Comparison of ENCODE assay signal across 1 cellular context in the genomic region with DNA sequence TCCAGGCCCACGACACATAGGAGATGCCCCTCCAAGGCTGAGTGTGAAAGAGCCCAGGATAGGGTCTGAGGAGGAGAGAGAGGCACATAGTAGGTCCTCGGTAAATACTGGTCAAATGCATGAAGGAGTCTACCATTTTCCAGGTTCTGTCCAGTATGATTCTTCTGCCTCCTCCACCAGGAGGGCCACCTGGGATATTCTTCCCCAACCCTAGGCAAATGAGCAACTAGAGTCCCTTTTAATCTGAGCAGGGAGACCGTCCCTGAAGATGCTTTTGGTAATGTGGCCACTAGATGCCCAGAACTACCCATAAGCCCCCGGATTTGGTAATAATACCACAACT.
A peak's percentile ranks its signal among the peaks of the same experiment; 100 is the strongest.
TF ChIP-seq lines count a peak whose summit lies in the region.

No MANE protein-coding gene starts in this region.

TF ChIP-seq in HepG2, 621 proteins besides CTCF, POLR2A, EP300 and RAD21:
- TF ChIP-seq, protein P1, sequence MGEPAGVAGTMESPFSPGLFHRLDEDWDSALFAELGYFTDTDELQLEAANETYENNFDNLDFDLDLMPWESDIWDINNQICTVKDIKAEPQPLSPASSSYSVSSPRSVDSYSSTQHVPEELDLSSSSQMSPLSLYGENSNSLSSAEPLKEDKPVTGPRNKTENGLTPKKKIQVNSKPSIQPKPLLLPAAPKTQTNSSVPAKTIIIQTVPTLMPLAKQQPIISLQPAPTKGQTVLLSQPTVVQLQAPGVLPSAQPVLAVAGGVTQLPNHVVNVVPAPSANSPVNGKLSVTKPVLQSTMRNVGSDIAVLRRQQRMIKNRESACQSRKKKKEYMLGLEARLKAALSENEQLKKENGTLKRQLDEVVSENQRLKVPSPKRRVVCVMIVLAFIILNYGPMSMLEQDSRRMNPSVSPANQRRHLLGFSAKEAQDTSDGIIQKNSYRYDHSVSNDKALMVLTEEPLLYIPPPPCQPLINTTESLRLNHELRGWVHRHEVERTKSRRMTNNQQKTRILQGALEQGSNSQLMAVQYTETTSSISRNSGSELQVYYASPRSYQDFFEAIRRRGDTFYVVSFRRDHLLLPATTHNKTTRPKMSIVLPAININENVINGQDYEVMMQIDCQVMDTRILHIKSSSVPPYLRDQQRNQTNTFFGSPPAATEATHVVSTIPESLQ (CRISPR knock-in tag; conservative IDR thresholded peaks at IDR 0.05): no peak
- TF ChIP-seq ZKSCAN1 (IDR thresholded peaks at IDR 0.05; ENCODE audit: low read length): peak; percentile 33; the same call in 1 of the 2 replicates
- TF ChIP-seq, protein P2, sequence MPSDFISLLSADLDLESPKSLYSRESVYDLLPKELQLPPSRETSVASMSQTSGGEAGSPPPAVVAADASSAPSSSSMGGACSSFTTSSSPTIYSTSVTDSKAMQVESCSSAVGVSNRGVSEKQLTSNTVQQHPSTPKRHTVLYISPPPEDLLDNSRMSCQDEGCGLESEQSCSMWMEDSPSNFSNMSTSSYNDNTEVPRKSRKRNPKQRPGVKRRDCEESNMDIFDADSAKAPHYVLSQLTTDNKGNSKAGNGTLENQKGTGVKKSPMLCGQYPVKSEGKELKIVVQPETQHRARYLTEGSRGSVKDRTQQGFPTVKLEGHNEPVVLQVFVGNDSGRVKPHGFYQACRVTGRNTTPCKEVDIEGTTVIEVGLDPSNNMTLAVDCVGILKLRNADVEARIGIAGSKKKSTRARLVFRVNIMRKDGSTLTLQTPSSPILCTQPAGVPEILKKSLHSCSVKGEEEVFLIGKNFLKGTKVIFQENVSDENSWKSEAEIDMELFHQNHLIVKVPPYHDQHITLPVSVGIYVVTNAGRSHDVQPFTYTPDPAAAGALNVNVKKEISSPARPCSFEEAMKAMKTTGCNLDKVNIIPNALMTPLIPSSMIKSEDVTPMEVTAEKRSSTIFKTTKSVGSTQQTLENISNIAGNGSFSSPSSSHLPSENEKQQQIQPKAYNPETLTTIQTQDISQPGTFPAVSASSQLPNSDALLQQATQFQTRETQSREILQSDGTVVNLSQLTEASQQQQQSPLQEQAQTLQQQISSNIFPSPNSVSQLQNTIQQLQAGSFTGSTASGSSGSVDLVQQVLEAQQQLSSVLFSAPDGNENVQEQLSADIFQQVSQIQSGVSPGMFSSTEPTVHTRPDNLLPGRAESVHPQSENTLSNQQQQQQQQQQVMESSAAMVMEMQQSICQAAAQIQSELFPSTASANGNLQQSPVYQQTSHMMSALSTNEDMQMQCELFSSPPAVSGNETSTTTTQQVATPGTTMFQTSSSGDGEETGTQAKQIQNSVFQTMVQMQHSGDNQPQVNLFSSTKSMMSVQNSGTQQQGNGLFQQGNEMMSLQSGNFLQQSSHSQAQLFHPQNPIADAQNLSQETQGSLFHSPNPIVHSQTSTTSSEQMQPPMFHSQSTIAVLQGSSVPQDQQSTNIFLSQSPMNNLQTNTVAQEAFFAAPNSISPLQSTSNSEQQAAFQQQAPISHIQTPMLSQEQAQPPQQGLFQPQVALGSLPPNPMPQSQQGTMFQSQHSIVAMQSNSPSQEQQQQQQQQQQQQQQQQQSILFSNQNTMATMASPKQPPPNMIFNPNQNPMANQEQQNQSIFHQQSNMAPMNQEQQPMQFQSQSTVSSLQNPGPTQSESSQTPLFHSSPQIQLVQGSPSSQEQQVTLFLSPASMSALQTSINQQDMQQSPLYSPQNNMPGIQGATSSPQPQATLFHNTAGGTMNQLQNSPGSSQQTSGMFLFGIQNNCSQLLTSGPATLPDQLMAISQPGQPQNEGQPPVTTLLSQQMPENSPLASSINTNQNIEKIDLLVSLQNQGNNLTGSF (CRISPR knock-in tag; IDR thresholded peaks at IDR 0.05): no peak
